ENCODE assay signal across 21 cellular contexts in genomic region chr11:10651579-10652361, GRCh38. TPM values are rescaled to one million over a fixed set of nuclear protein-coding genes. Genes with fewer than 3 reads are reported as not detected.
DNase-seq lines count a peak whose midpoint lies in the region; ATAC-seq, FAIRE-seq and TF ChIP-seq lines count a peak whose summit lies in the region.
"Had no signal": no experiment of that assay in that cellular context is flagged by ENCODE, and none has a peak within 500 bp of the region (broad histone marks: within the 10 kb centered on the region; RNA-seq: fewer than 3 reads in every experiment).

No MANE protein-coding gene starts in this region.

- no peaks in the 10 kb centered on the region for H3K79me2 ChIP-seq in PC-3 (ENCODE audit: low read length)

- POLR2A ChIA-PET in PC-3 (lab: Charles Lee; ENCODE audit: unreplicated experiment) = no interaction called here

- CTCF ChIA-PET in PC-3 (lab: Charles Lee) = interaction anchor here (0.6 kb wide), 1 partner anchor 59 kb away, joined by 3 read pairs; no protein-coding TSS in a partner anchor

- H2AFZ ChIP-seq in PC-3 (ENCODE audit: low read length) = no peak overlapping the region
- H2AFZ ChIP-seq: GM23338 had no signal

- H3K4me2 ChIP-seq in PC-3 (ENCODE audit: low read length) = no peak overlapping the region
- H3K4me2 ChIP-seq: GM23338 had no signal

- FAIRE-seq in kidney (lab: Jason Lieb, UNC) = no peak
- FAIRE-seq: bronchial epithelial cell, TTC549 had no signal

- H3K4me3 ChIP-seq in Peyer's patch (no peak overlapping the region), kidney (ENCODE audit: low read length in 2 of 2) (peak overlapping the region in 1 of 2 donors; percentile 36), upper lobe of left lung (no peak overlapping the region), PC-3 (ENCODE audit: low read length) (no peak overlapping the region)
- H3K4me3 ChIP-seq: GM23338, SJSA1 had no signal

- TF ChIP-seq CTCF in Peyer's patch (IDR thresholded peaks at IDR 0.05) (no peak), kidney (IDR thresholded peaks at IDR 0.05; ENCODE audit: borderline replicate concordance, extremely low read depth, insufficient read depth) (no peak), upper lobe of left lung (IDR thresholded peaks at IDR 0.05) (no peak), PC-3 (conservative IDR thresholded peaks at IDR 0.05; ENCODE audit: low read depth, low read length) (no peak)

- TF ChIP-seq EP300 in upper lobe of left lung (IDR thresholded peaks at IDR 0.05) = no peak

- no peaks in the 10 kb centered on the region for H3K9me2 ChIP-seq in PC-3 (replicated peaks; ENCODE audit: low read length)

- no peak for TF ChIP-seq POLR2A in Peyer's patch (IDR thresholded peaks at IDR 0.05)
- no peak for TF ChIP-seq POLR2A in upper lobe of left lung (IDR thresholded peaks at IDR 0.05)

- H3K9ac ChIP-seq in kidney (ENCODE audit: low read length in 2 of 2) (peak overlapping the region in 1 of 2 donors; percentile 57), PC-3 (ENCODE audit: low read length) (no peak overlapping the region)

- H3K36me3 ChIP-seq in Peyer's patch = no peaks in the 10 kb centered on the region
- H3K36me3 ChIP-seq in kidney (ENCODE audit: control insufficient read depth in 1 of 2, insufficient read depth in 2 of 2, low read length in 2 of 2) = no peaks in the 10 kb centered on the region
- H3K36me3 ChIP-seq in upper lobe of left lung = no peaks in the 10 kb centered on the region
- no peaks in the 10 kb centered on the region; the same call in 1 of the 2 replicates for H3K36me3 ChIP-seq in PC-3 (ENCODE audit: low read depth, low read length)
- H3K36me3 ChIP-seq: SJSA1 had no signal

- no TSS peak for BruUV-seq in PC-3 (replicated peaks; lab: Mats Ljungman, UMichigan)

- 48 to 67% methylated on average over 8 to 15 of the region's 15 CpGs for WGBS in upper lobe of left lung, 2 donors

- H3F3A ChIP-seq in PC-3 (ENCODE audit: low read length, unreplicated experiment) = no peaks in the 10 kb centered on the region

- ATAC-seq in upper lobe of left lung (ENCODE audit: low FRiP score in 2 of 2) (no peak), PC-3 (no peak)
- ATAC-seq: GM23338; naive thymus-derived CD8-positive, alpha-beta T cell had no signal

- H3K4me1 ChIP-seq in Peyer's patch = peaks cover 0 to 20% (median 2%) of the 10 kb centered on the region in 4 donors
- peaks cover 4 to 6% of the 10 kb centered on the region in 2 donors for H3K4me1 ChIP-seq in kidney (ENCODE audit: control insufficient read depth in 1 of 2, insufficient read depth in 1 of 2, low read depth in 1 of 2, low read length in 2 of 2)
- peaks cover 36 to 63% (median 53%) of the 10 kb centered on the region in 4 donors for H3K4me1 ChIP-seq in upper lobe of left lung
- peaks cover 18% of the 10 kb centered on the region for H3K4me1 ChIP-seq in PC-3 (ENCODE audit: insufficient read depth, low read length)

- DNase-seq in NCI-H1105 treated with DMSO at 0.1 percent for 48 hours (lab: John Stamatoyannopoulos, UW) = peak; percentile 18
- no peak for DNase-seq in NCI-H1105 (lab: John Stamatoyannopoulos, UW)
- DNase-seq in Peyer's patch = peak in 1 of 3 donors; percentile 42
- peak; percentile 80 for DNase-seq in kidney
- peak in 1 of 2 donors; percentile 58 for DNase-seq in upper lobe of left lung
- no peak for DNase-seq in PC-3
- DNase-seq in DMS153 (lab: John Stamatoyannopoulos, UW) = no peak
- no peak for DNase-seq in NCI-H1694 (lab: John Stamatoyannopoulos, UW)
- DNase-seq: activated CD8-positive, alpha-beta memory T cell treated with anti-CD3 and anti-CD28 coated beads for 24 hours; activated gamma-delta T cell treated with Interleukin-2 at 50 U/mL for 16 hours; CD4-positive, alpha-beta memory T cell; naive thymus-derived CD8-positive, alpha-beta T cell; NCI-H774; retina; stimulated activated CD4-positive, alpha-beta T cell treated with anti-CD3 and anti-CD28 coated beads, Interleukin-4, amount 100 ng/mL, for 4 hours; stimulated activated naive CD4-positive, alpha-beta T cell treated with Interleukin-2 at 50 U/mL for 16 hours had no signal

- intact Hi-C loops in kidney (cut with DNase I) (no loop called here), PC-3 (cut with micrococcal nuclease) (loop anchor here (5.0 kb wide), 1 partner anchor 89 kb away; no protein-coding TSS in a partner anchor)

- H3K27ac ChIP-seq in Peyer's patch (peak overlapping the region in 3 of 4 donors; percentile 25 to 55 (median 48)), kidney (ENCODE audit: low read depth in 2 of 2, low read length in 2 of 2) (peak overlapping the region; percentile 59 to 66), upper lobe of left lung (peak overlapping the region; percentile 41 to 78 (median 54)), PC-3 (ENCODE audit: low read length) (no peak overlapping the region)
- H3K27ac ChIP-seq: 22Rv1, SJSA1 had no signal

- no peaks in the 10 kb centered on the region for H4K20me1 ChIP-seq in PC-3 (ENCODE audit: low read length)

- H3K9me3 ChIP-seq in Peyer's patch (no peaks in the 10 kb centered on the region), kidney (ENCODE audit: control insufficient read depth in 1 of 2, low read length in 2 of 2) (no peaks in the 10 kb centered on the region), upper lobe of left lung (no peaks in the 10 kb centered on the region), PC-3 (ENCODE audit: low read length) (no peaks in the 10 kb centered on the region)
- H3K9me3 ChIP-seq: SJSA1 had no signal

- no peaks in the 10 kb centered on the region for H3K27me3 ChIP-seq in Peyer's patch
- no peaks in the 10 kb centered on the region for H3K27me3 ChIP-seq in upper lobe of left lung
- no peaks in the 10 kb centered on the region for H3K27me3 ChIP-seq in PC-3 (ENCODE audit: low read length)
- H3K27me3 ChIP-seq: SJSA1 had no signal

RNA-seq across cellular contexts. Expression of gene IRAG1, which starts 41.8 kb away (rescaled TPM):
- total RNA-seq in Peyer's patch (10 to 100 TPM in 2 of 4 donors, 1 to 10 TPM in 2; 4.2 to 44.6 (median 11.8) TPM), kidney (38.1 TPM), upper lobe of left lung (10 to 100 TPM in 1 of 6 donors, 1 to 10 TPM in 5; 2.4 to 16.3 (median 7.5) TPM), PC-3 (2014; rRNA removed) (0.29 TPM in 1 of 2 replicates, not detected in the other)
- polyA plus RNA-seq in kidney (ENCODE audit: insufficient read depth, low read depth, low replicate concordance) = 7.0 TPM
- total RNA-seq: CD4-positive, alpha-beta memory T cell; naive thymus-derived CD8-positive, alpha-beta T cell had no signal
- polyA plus RNA-seq: CD4-positive, alpha-beta memory T cell; naive thymus-derived CD8-positive, alpha-beta T cell had no signal

Comparison
In these comparisons a context has a peak if more than half of its experiments do, and no peak if none do; other contexts are left out.
1. DNase-seq: peak in NCI-H1105 treated with DMSO at 0.1 percent for 48 hours (single experiment) and kidney (single experiment); none in NCI-H1105 (single experiment), PC-3 (single experiment), DMS153 (single experiment) and NCI-H1694 (single experiment).